In the genomic region with DNA sequence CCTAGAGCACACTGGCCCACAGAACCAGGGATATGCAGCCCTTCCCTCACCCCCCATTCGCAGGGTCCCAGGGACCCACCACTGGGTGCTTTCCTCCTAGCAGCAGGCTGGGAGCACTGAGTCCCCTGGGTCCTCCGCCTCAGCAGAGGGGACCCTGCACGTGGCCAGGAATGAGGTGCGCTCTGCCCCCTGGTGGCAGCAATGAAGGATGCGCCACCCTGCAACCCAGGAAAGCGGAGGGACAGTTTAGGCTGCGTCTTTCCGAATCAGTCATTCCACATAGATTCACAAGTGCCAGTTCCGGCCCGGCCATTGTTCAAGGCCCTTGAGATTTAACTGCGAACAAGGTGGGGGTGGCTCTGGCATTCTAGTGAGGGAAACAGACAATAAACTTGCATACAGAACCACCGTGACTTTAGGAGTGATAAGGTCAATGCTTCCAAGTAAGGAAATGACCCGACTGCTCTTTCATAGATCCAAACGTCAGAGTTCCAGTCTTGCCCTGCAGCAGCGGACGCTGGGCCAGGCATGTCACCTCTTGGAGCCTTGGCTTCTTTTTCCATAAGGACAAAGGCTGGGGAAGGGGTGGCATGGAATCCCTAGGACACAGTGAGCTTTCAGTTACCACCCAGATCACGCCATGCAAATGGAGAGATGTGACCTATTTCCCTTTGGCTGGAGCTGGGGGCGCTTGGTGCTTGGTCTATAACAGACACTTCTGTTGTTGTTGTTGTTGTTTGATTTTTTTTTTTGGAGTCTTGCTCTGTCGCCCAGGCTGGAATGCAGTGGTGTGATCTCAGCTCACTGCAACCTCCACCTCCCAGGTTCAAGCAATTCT, we compare ENCODE assay signal across 8 cellular contexts. TPM values are rescaled to one million over a fixed set of nuclear protein-coding genes. Genes with fewer than 3 reads are reported as not detected.
A peak's percentile ranks its signal among the peaks of the same experiment; 100 is the strongest.
DNase-seq lines count a peak whose midpoint lies in the region; ATAC-seq and TF ChIP-seq lines count a peak whose summit lies in the region.

No MANE protein-coding gene starts in this region.

- H3K27ac Mint-ChIP-seq in activated CD4-positive, alpha-beta memory T cell treated with anti-CD3 and anti-CD28 coated beads, Interleukin-2, amount 10 ng/mL, durations not matched to agents 7 days and 5 days, result peak overlapping the region; percentile 33
- peak overlapping the region; percentile 0 to 66 for H3K27ac Mint-ChIP-seq in effector memory CD8-positive, alpha-beta T cell
- H3K27ac Mint-ChIP-seq in mesothelial cell of epicardium, result peak overlapping the region; percentile 73

- H3K9me3 ChIP-seq in ES-I3 (ENCODE audit: control insufficient read depth, insufficient read depth, low read length), result no peaks in the 10 kb centered on the region

- peaks cover 30% of the 10 kb centered on the region for H3K4me1 ChIP-seq in ES-I3 (ENCODE audit: insufficient read depth, low read length)

- peak; percentile 70 for ATAC-seq in HG03432 (IDR thresholded peaks at IDR 0.05; ENCODE audit: unreplicated experiment)
- ATAC-seq in effector memory CD8-positive, alpha-beta T cell (replicated peaks), result peak; percentile 69
- no peak for ATAC-seq in HG03442 (IDR thresholded peaks at IDR 0.05; ENCODE audit: unreplicated experiment)

- H3K4me1 Mint-ChIP-seq in activated CD4-positive, alpha-beta memory T cell treated with anti-CD3 and anti-CD28 coated beads, Interleukin-2, amount 10 ng/mL, durations not matched to agents 7 days and 5 days, result peaks cover 30% of the 10 kb centered on the region
- H3K4me1 Mint-ChIP-seq in effector memory CD8-positive, alpha-beta T cell (ENCODE audit: low read depth in 2 of 2), result peaks cover 27 to 29% of the 10 kb centered on the region in 2 donors
- H3K4me1 Mint-ChIP-seq in mesothelial cell of epicardium, result peaks cover 40% of the 10 kb centered on the region

- no peaks in the 10 kb centered on the region for H3K27me3 Mint-ChIP-seq in activated CD4-positive, alpha-beta memory T cell treated with anti-CD3 and anti-CD28 coated beads, Interleukin-2, amount 10 ng/mL, durations not matched to agents 7 days and 5 days
- no peaks in the 10 kb centered on the region for H3K27me3 Mint-ChIP-seq in effector memory CD8-positive, alpha-beta T cell
- no peaks in the 10 kb centered on the region for H3K27me3 Mint-ChIP-seq in mesothelial cell of epicardium (ENCODE audit: low read depth)

- TF ChIP-seq CTCF in mesothelial cell of epicardium (IDR thresholded peaks at IDR 0.05; ENCODE audit: unreplicated experiment), result peak; percentile 98

- H3K4me3 Mint-ChIP-seq in activated CD4-positive, alpha-beta memory T cell treated with anti-CD3 and anti-CD28 coated beads, Interleukin-2, amount 10 ng/mL, durations not matched to agents 7 days and 5 days, result no peak overlapping the region
- peak overlapping the region; percentile 27 to 32 for H3K4me3 Mint-ChIP-seq in effector memory CD8-positive, alpha-beta T cell
- H3K4me3 Mint-ChIP-seq in mesothelial cell of epicardium, result peak overlapping the region; percentile 17

- POLR2A ChIA-PET in activated CD4-positive, alpha-beta memory T cell treated with anti-CD3 and anti-CD28 coated beads, Interleukin-2, amount 10 ng/mL, durations not matched to agents 7 days and 5 days (lab: Charles Lee), result interaction anchor here (0.5 to 1.2 kb wide), 3 partner anchors 15 to 17 kb away, joined by 3 to 7 read pairs (median 6); a partner anchor contains a TSS

- peak overlapping the region; percentile 28 for H3K9ac ChIP-seq in ES-I3 (ENCODE audit: low read depth, low read length)

- CTCF ChIA-PET in activated CD4-positive, alpha-beta memory T cell treated with anti-CD3 and anti-CD28 coated beads, Interleukin-2, amount 10 ng/mL, durations not matched to agents 7 days and 5 days (lab: Charles Lee), result interaction anchor here (0.9 to 4.9 kb wide), 4 partner anchors 10 to 58 kb away, joined by 3 to 73 read pairs (median 4); a partner anchor contains a TSS

- no peaks in the 10 kb centered on the region for H3K36me3 ChIP-seq in ES-I3 (ENCODE audit: insufficient read depth, low read length)

- no peaks in the 10 kb centered on the region for H3K9me3 Mint-ChIP-seq in activated CD4-positive, alpha-beta memory T cell treated with anti-CD3 and anti-CD28 coated beads, Interleukin-2, amount 10 ng/mL, durations not matched to agents 7 days and 5 days
- no peaks in the 10 kb centered on the region for H3K9me3 Mint-ChIP-seq in effector memory CD8-positive, alpha-beta T cell
- no peaks in the 10 kb centered on the region for H3K9me3 Mint-ChIP-seq in mesothelial cell of epicardium

- DNase-seq in NCI-H82 (lab: John Stamatoyannopoulos, UW) (peak; percentile 85), mesothelial cell of epicardium (ENCODE audit: low spot score in 2 of 2, unreplicated experiment in 2 of 2) (peak; percentile 64 to 86)
- peak; percentile 79 for DNase-seq in activated CD4-positive, alpha-beta memory T cell treated with anti-CD3 and anti-CD28 coated beads, Interleukin-2, amount 10 ng/mL, durations not matched to agents 7 days and 5 days
- DNase-seq in effector memory CD8-positive, alpha-beta T cell, result peak; percentile 75 to 81 (median 79)
- peak; percentile 68 to 75 for DNase-seq in stimulated activated CD8-positive, alpha-beta memory T cell treated with anti-CD3 and anti-CD28 coated beads, Interleukin-15, amount 100 ng/mL, for 48 hours (ENCODE audit: low read depth in 2 of 2)

- H3K36me3 Mint-ChIP-seq in activated CD4-positive, alpha-beta memory T cell treated with anti-CD3 and anti-CD28 coated beads, Interleukin-2, amount 10 ng/mL, durations not matched to agents 7 days and 5 days (ENCODE audit: low read depth), result no peaks in the 10 kb centered on the region
- H3K36me3 Mint-ChIP-seq in effector memory CD8-positive, alpha-beta T cell (ENCODE audit: insufficient read depth), result peaks cover 4% of the 10 kb centered on the region
- no peaks in the 10 kb centered on the region for H3K36me3 Mint-ChIP-seq in mesothelial cell of epicardium

RNA-seq across cellular contexts. Expression of a gene that starts 7.7 kb away (rescaled TPM):
- under 1 TPM; 0.43 to 0.73 TPM for total RNA-seq in activated CD4-positive, alpha-beta memory T cell treated with anti-CD3 and anti-CD28 coated beads, Interleukin-2, amount 10 ng/mL, durations not matched to agents 7 days and 5 days
- 6.7 to 7.1 TPM (median 7.0 TPM) in 3 replicates for total RNA-seq in mesothelial cell of epicardium

RNA-seq across cellular contexts. Expression of a gene that starts 11.7 kb away (rescaled TPM):
- not detected for total RNA-seq in activated CD4-positive, alpha-beta memory T cell treated with anti-CD3 and anti-CD28 coated beads, Interleukin-2, amount 10 ng/mL, durations not matched to agents 7 days and 5 days
- 95.2 to 102 TPM (median 97.9 TPM) in 3 replicates for total RNA-seq in mesothelial cell of epicardium

RNA-seq across cellular contexts. Expression of a gene that starts 16.4 kb away (rescaled TPM):
- 10 to 100 TPM; 39.7 to 40.4 TPM for total RNA-seq in activated CD4-positive, alpha-beta memory T cell treated with anti-CD3 and anti-CD28 coated beads, Interleukin-2, amount 10 ng/mL, durations not matched to agents 7 days and 5 days
- total RNA-seq in mesothelial cell of epicardium, result 25.0 to 27.1 TPM (median 26.5 TPM) in 3 replicates

RNA-seq across cellular contexts. Expression of a gene that starts 18.9 kb away (rescaled TPM):
- 1 to 10 TPM; 8.4 to 8.7 TPM for total RNA-seq in activated CD4-positive, alpha-beta memory T cell treated with anti-CD3 and anti-CD28 coated beads, Interleukin-2, amount 10 ng/mL, durations not matched to agents 7 days and 5 days
- total RNA-seq in mesothelial cell of epicardium, result 28.1 to 30.2 TPM (median 29.5 TPM) in 3 replicates

RNA-seq across cellular contexts. Expression of a gene that starts 36.8 kb away (rescaled TPM):
- total RNA-seq in activated CD4-positive, alpha-beta memory T cell treated with anti-CD3 and anti-CD28 coated beads, Interleukin-2, amount 10 ng/mL, durations not matched to agents 7 days and 5 days, result not detected
- total RNA-seq in mesothelial cell of epicardium, result 1.3 to 1.8 TPM (median 1.6 TPM) in 3 replicates

Comparison
In these comparisons a context has a peak if more than half of its experiments do, and no peak if none do; other contexts are left out.
1. RNA of a gene that starts 11.7 kb away (total RNA-seq): 95.2 to 102 TPM in mesothelial cell of epicardium; not detected in activated CD4-positive, alpha-beta memory T cell treated with anti-CD3 and anti-CD28 coated beads, Interleukin-2, amount 10 ng/mL, durations not matched to agents 7 days and 5 days; every median in the first group is over 10 times any median in the second.
2. Peak in every context shown above with its lines, with median percentiles within 50 percentile points of each other: DNase-seq and H3K27ac Mint-ChIP-seq.